In the genomic region with DNA sequence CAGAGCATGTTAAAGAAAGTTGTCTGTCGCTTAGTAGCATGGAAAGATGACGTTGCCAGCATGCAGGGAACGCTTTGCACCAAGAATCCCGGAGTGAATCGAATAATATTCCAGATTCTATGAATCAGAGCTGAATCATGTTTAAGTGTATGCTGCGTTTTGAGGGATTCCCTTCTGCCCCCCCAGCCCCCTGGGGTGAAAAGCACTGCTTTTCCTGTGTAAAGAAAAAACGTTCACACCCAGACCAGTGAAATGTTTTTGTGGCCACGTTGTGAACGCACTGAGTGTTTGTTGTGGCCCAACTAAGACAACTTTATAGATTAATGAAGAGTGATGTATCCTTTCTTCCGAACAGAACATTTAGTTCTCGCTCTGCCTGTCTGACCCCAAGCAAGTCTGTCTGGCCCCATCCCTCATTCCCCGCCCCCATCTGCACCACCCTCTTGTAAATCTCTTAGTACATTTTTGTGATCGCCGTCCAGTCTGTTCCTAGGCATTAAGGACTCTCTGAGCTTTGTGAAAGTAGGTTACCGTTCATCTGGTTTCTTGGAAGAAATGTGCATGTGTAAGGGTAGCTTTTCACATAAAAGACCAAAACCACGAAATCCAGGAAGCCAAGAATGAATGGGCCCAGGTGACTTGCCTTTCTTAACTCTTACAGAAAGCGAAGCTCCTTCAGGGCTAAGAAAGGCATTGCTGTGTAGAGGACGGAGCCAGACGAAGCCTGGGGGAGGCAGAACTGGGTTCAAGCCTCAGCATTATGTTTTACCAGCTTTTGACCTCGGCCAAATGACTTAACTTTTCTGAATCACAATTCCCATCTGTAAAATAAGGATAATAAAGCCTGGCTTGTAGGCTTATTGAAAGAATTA, we compare ENCODE assay signal across 9 cellular contexts.
DNase-seq lines count a peak whose midpoint lies in the region; ATAC-seq, FAIRE-seq and TF ChIP-seq lines count a peak whose summit lies in the region.
"Had no signal": no experiment of that assay in that cellular context is flagged by ENCODE, and none has a peak within 500 bp of the region (broad histone marks: within the 10 kb centered on the region; RNA-seq: fewer than 3 reads in every experiment).

No MANE protein-coding gene starts in this region.

- H2BK15ac ChIP-seq in IMR-90 (ENCODE audit: low read depth, low read length) = no peak overlapping the region

- RAD21 ChIA-PET in GM12878 (lab: Charles Lee; ENCODE audit: unreplicated experiment) = interaction anchor here (1.0 kb wide), 1 partner anchor 19 kb away, joined by 3 read pairs; no protein-coding TSS in a partner anchor

- H3K18ac ChIP-seq in IMR-90 (ENCODE audit: low read depth, low read length) = 0 out of 2 replicates have a peak overlapping the region, but pooled peaks have one; percentile 11

- 0 out of 2 replicates have a peak overlapping the region, but pooled peaks have one; percentile 3 for H3K14ac ChIP-seq in IMR-90 (replicated peaks; ENCODE audit: low read depth, low read length)

- H3K27ac ChIP-seq in ACC112 (ENCODE audit: low read depth, low read length) (peak overlapping the region; percentile 49), IMR-90 (ENCODE audit: insufficient read depth, low read length) (no peak overlapping the region), GM12878 (ENCODE audit: control insufficient read depth, insufficient read depth) (no peak overlapping the region)

- peak overlapping the region; percentile 28 for H3K4me3 Mint-ChIP-seq in natural killer cell treated with Interleukin-12 subunit alpha and Interleukin-12 subunit beta and Interleukin-15 and Interleukin-18, amount 100 ng/mL, for 72 hours
- no peak overlapping the region for H3K4me3 Mint-ChIP-seq in stimulated activated memory B cell treated with anti-CD40 and anti-IgM and Interleukin-4, amounts not matched to agents 10 μg/mL and 1 μg/mL and 100 μg/mL, for 72 hours

- peak; percentile 57 for FAIRE-seq in GM12878 (lab: Jason Lieb, UNC)
- no peak for FAIRE-seq in GM19239 (lab: Jason Lieb, UNC)

- H3K9ac ChIP-seq in IMR-90 (ENCODE audit: low read depth, low read length) (no peak overlapping the region), GM12878 (ENCODE audit: control insufficient read depth, insufficient read depth, low read length) (no peak overlapping the region)

- POLR2A ChIA-PET in IMR-90 (lab: Charles Lee; ENCODE audit: unreplicated experiment) (no interaction called here), GM12878 (lab: Charles Lee) (interaction anchor here (1.5 kb wide), 1 partner anchor 13 kb away, joined by 4 read pairs; no protein-coding TSS in a partner anchor)

- H3K4me3 ChIP-seq in ACC112 (ENCODE audit: low read depth, low read length) (no peak overlapping the region), IMR-90 (ENCODE audit: insufficient read depth, low read depth, low read length) (no peak overlapping the region), GM12878 (no peak overlapping the region)

- TF ChIP-seq POLR2A in IMR-90 (IDR thresholded peaks at IDR 0.05; ENCODE audit: low read depth, low read length) = no peak
- TF ChIP-seq POLR2A in GM12878 (IDR thresholded peaks at IDR 0.05; ENCODE audit: low read depth, low read length) = no peak

- peaks cover 51 to 97% of the 10 kb centered on the region in 2 experiments for H3K79me1 ChIP-seq in IMR-90 (ENCODE audit: low read depth in 1 of 2, low read length in 2 of 2)

- H3K36me3 Mint-ChIP-seq in natural killer cell treated with Interleukin-12 subunit alpha and Interleukin-12 subunit beta and Interleukin-15 and Interleukin-18, amount 100 ng/mL, for 72 hours = no peaks in the 10 kb centered on the region
- H3K36me3 Mint-ChIP-seq in stimulated activated memory B cell treated with anti-CD40 and anti-IgM and Interleukin-4, amounts not matched to agents 10 μg/mL and 1 μg/mL and 100 μg/mL, for 72 hours = no peaks in the 10 kb centered on the region

- ATAC-seq in IMR-90 (ENCODE audit: low read depth) (peak; percentile 62), GM12878 (no peak)
- peak; percentile 76 to 83 for ATAC-seq in natural killer cell treated with Interleukin-12 subunit alpha and Interleukin-12 subunit beta and Interleukin-15 and Interleukin-18, amount 100 ng/mL, for 72 hours
- ATAC-seq in stimulated activated memory B cell treated with anti-CD40 and anti-IgM and Interleukin-4, amounts not matched to agents 10 μg/mL and 1 μg/mL and 100 μg/mL, for 72 hours = no peak

- intact Hi-C loops in IMR-90 (cut with micrococcal nuclease) = loop anchor here (2.0 kb wide), 1 partner anchor 17 kb away; no protein-coding TSS in a partner anchor
- intact Hi-C loops in GM12878 (cut with micrococcal nuclease; ENCODE audit: unreplicated experiment) = no loop called here

- dilution Hi-C loops in IMR-90 (cut with HindIII; ENCODE audit: low sequenced_read_pairs, unreplicated experiment) = no loop called here

- peaks cover 84% of the 10 kb centered on the region for H4K20me1 ChIP-seq in IMR-90 (ENCODE audit: insufficient read depth, low read length)
- H4K20me1 ChIP-seq in GM12878 (ENCODE audit: control insufficient read depth, insufficient read depth) = no peaks in the 10 kb centered on the region

- peaks cover 44% of the 10 kb centered on the region for H3K9me1 ChIP-seq in IMR-90 (ENCODE audit: insufficient read depth, low read length)

- no peak overlapping the region for H4K91ac ChIP-seq in IMR-90 (ENCODE audit: insufficient read depth, low read depth, low read length)

- TF ChIP-seq CTCF in IMR-90 (conservative IDR thresholded peaks at IDR 0.05; ENCODE audit: low read depth, low read length) (no peak), GM12878 (IDR thresholded peaks at IDR 0.05 in 2 of 3, conservative IDR thresholded peaks at IDR 0.05 in 1 of 3; ENCODE audit: control insufficient read depth in 2 of 3, extremely low read depth in 1 of 3, insufficient read depth in 1 of 3, low read depth in 3 of 3, low read length in 3 of 3) (no peak)

- TF ChIP-seq RAD21 in IMR-90 (IDR thresholded peaks at IDR 0.05; ENCODE audit: low read length) (no peak), GM12878 (IDR thresholded peaks at IDR 0.05; ENCODE audit: insufficient read depth, low read depth, low read length) (no peak)

- peak overlapping the region; percentile 12; the same call in 1 of the 2 replicates for H2AK5ac ChIP-seq in IMR-90 (ENCODE audit: low read depth, low read length)

- H3K4me1 Mint-ChIP-seq in natural killer cell treated with Interleukin-12 subunit alpha and Interleukin-12 subunit beta and Interleukin-15 and Interleukin-18, amount 100 ng/mL, for 72 hours (ENCODE audit: low read depth in 2 of 2) = peaks cover 23 to 26% of the 10 kb centered on the region in 2 donors
- H3K4me1 Mint-ChIP-seq in stimulated activated memory B cell treated with anti-CD40 and anti-IgM and Interleukin-4, amounts not matched to agents 10 μg/mL and 1 μg/mL and 100 μg/mL, for 72 hours = peaks cover 18% of the 10 kb centered on the region

- H3K9me3 ChIP-seq in IMR-90 (ENCODE audit: control insufficient read depth, insufficient read depth, low read length) (no peaks in the 10 kb centered on the region), GM12878 (replicated peaks; ENCODE audit: control insufficient read depth, insufficient read depth, low read length) (no peaks in the 10 kb centered on the region)

- H2BK120ac ChIP-seq in IMR-90 (ENCODE audit: low read depth, low read length) = no peak overlapping the region

- no peaks in the 10 kb centered on the region for H3K27me3 ChIP-seq in ACC112 (ENCODE audit: insufficient read depth, low read length)
- H3K27me3 ChIP-seq in IMR-90 (ENCODE audit: control insufficient read depth, insufficient read depth, low read length) = no peaks in the 10 kb centered on the region
- H3K27me3 ChIP-seq in GM12878 (replicated peaks in 1 of 2; ENCODE audit: control insufficient read depth in 2 of 2, insufficient read depth in 2 of 2, low read length in 1 of 2) = no peaks in the 10 kb centered on the region

- no peaks in the 10 kb centered on the region for H3K9me3 Mint-ChIP-seq in natural killer cell treated with Interleukin-12 subunit alpha and Interleukin-12 subunit beta and Interleukin-15 and Interleukin-18, amount 100 ng/mL, for 72 hours
- no peaks in the 10 kb centered on the region for H3K9me3 Mint-ChIP-seq in stimulated activated memory B cell treated with anti-CD40 and anti-IgM and Interleukin-4, amounts not matched to agents 10 μg/mL and 1 μg/mL and 100 μg/mL, for 72 hours

- no peak overlapping the region for H3K56ac ChIP-seq in IMR-90 (ENCODE audit: extremely low read depth, insufficient read depth, low read length)

- H3K27me3 Mint-ChIP-seq in natural killer cell treated with Interleukin-12 subunit alpha and Interleukin-12 subunit beta and Interleukin-15 and Interleukin-18, amount 100 ng/mL, for 72 hours = peaks cover 51 to 82% of the 10 kb centered on the region in 2 donors
- no peaks in the 10 kb centered on the region for H3K27me3 Mint-ChIP-seq in stimulated activated memory B cell treated with anti-CD40 and anti-IgM and Interleukin-4, amounts not matched to agents 10 μg/mL and 1 μg/mL and 100 μg/mL, for 72 hours

- peak overlapping the region in 1 of 2 experiments; percentile 2; a peak in 1 of 4 replicates for H4K8ac ChIP-seq in IMR-90 (ENCODE audit: low read depth in 2 of 2, low read length in 2 of 2)

- H3K79me2 ChIP-seq in ACC112 (ENCODE audit: control insufficient read depth, insufficient read depth, low read length, unreplicated experiment) = peaks cover 7% of the 10 kb centered on the region
- H3K79me2 ChIP-seq in GM12878 (ENCODE audit: control insufficient read depth, insufficient read depth, low read length) = no peaks in the 10 kb centered on the region

- SMC1A ChIA-PET in GM12878 (lab: Charles Lee; ENCODE audit: uncharacterized antibody, unreplicated experiment) = interaction anchor here (0.8 to 1.6 kb wide), 4 partner anchors 11 to 105 kb away, joined by 3 to 4 read pairs (median 4); no protein-coding TSS in a partner anchor

- H2BK5ac ChIP-seq in IMR-90 (ENCODE audit: low read depth, low read length, poor library complexity, severe bottlenecking) = no peak overlapping the region

- CTCF ChIA-PET in IMR-90 (lab: Yijun Ruan, JAX) = interaction anchor here (1.0 to 1.4 kb wide), 2 partner anchors 17 to 105 kb away, joined by 4 to 5 read pairs; no protein-coding TSS in a partner anchor
- CTCF ChIA-PET in GM12878 (lab: Yijun Ruan, JAX) = interaction anchor here (1.5 to 2.0 kb wide), 2 partner anchors 27 to 106 kb away, joined by 4 to 5 read pairs; no protein-coding TSS in a partner anchor

- H3K4me1 ChIP-seq in ACC112 (ENCODE audit: control insufficient read depth, insufficient read depth, low read length, unreplicated experiment) (peaks cover 51% of the 10 kb centered on the region), IMR-90 (ENCODE audit: control insufficient read depth, insufficient read depth, low read length) (peaks cover 32% of the 10 kb centered on the region), GM12878 (ENCODE audit: control insufficient read depth, insufficient read depth, low read length) (peaks cover 14% of the 10 kb centered on the region)

- H3K36me3 ChIP-seq in ACC112 (ENCODE audit: insufficient read depth, low read length) = no peaks in the 10 kb centered on the region
- 0 out of 2 replicates have a peak, but pooled peaks cover 4% of the 10 kb centered on the region for H3K36me3 ChIP-seq in IMR-90 (ENCODE audit: control insufficient read depth, insufficient read depth, low read length)
- no peaks in the 10 kb centered on the region for H3K36me3 ChIP-seq in GM12878 (ENCODE audit: control insufficient read depth in 2 of 2, insufficient read depth in 2 of 2, low read length in 1 of 2)

- peak overlapping the region; percentile 30 for H2AK9ac ChIP-seq in IMR-90 (replicated peaks; ENCODE audit: low read depth, low read length, poor library complexity)

- no CpG with 5 or more reads among the region's 20 CpGs for WGBS in IMR-90 (ENCODE audit: extremely low coverage in 2 of 2, insufficient read length in 1 of 2), 2 experiments
- 83% methylated on average over 20 of the region's 20 CpGs for WGBS in GM12878 (ENCODE audit: insufficient coverage, insufficient replicate concordance, low lambda C conversion rate, missing lambda C conversion rate)

- BruUV-seq in IMR-90 (replicated peaks; lab: Mats Ljungman, UMichigan) = no TSS peak
- no TSS peak for BruUV-seq in GM12878 (replicated peaks; lab: Mats Ljungman, UMichigan)

- DNase-seq in IMR-90 = peak; percentile 85
- no peak for DNase-seq in GM12878 (ENCODE audit: low read depth, low spot score)
- peak; percentile 61 for DNase-seq in natural killer cell treated with Interleukin-12 subunit alpha and Interleukin-12 subunit beta and Interleukin-15 and Interleukin-18, amount 100 ng/mL, for 72 hours (ENCODE audit: low spot score)
- no peak for DNase-seq in HuH-7.5 (ENCODE audit: low spot score)
- no peak for DNase-seq in GM19239 (ENCODE audit: insufficient read length, low spot score)
- DNase-seq in iPS-NIHi7 (ENCODE audit: extremely low spot score) = no peak
- DNase-seq: mesendoderm had no signal

- no peak overlapping the region for H2BK20ac ChIP-seq in IMR-90 (ENCODE audit: low read depth, low read length)

- H3K4me2 ChIP-seq in IMR-90 (ENCODE audit: low read depth, low read length) = peak overlapping the region; percentile 18; the same call in 1 of the 2 replicates
- H3K4me2 ChIP-seq in GM12878 (ENCODE audit: control insufficient read depth, insufficient read depth) = no peak overlapping the region

- TF ChIP-seq EP300 in GM12878 (IDR thresholded peaks at IDR 0.05; ENCODE audit: borderline replicate concordance in 1 of 2, control insufficient read depth in 1 of 2, low read depth in 2 of 2, low read length in 2 of 2) = no peak

- H3K27ac Mint-ChIP-seq in natural killer cell treated with Interleukin-12 subunit alpha and Interleukin-12 subunit beta and Interleukin-15 and Interleukin-18, amount 100 ng/mL, for 72 hours = peak overlapping the region in 1 of 2 donors; percentile 22
- no peak overlapping the region for H3K27ac Mint-ChIP-seq in stimulated activated memory B cell treated with anti-CD40 and anti-IgM and Interleukin-4, amounts not matched to agents 10 μg/mL and 1 μg/mL and 100 μg/mL, for 72 hours

- in situ Hi-C loops in IMR-90 (cut with MboI; ENCODE audit: low sequenced_read_pairs) = no loop called here
- in situ Hi-C loops in GM12878 (cut with MboI) = no loop called here

- H2AFZ ChIP-seq in ACC112 (ENCODE audit: low read length, unreplicated experiment) = no peak overlapping the region
- H2AFZ ChIP-seq in IMR-90 (replicated peaks; ENCODE audit: low read length, poor library complexity) = no peak overlapping the region
- H2AFZ ChIP-seq in GM12878 (ENCODE audit: control insufficient read depth, low read depth, low read length) = no peak overlapping the region

- no peak overlapping the region for H4K5ac ChIP-seq in IMR-90 (ENCODE audit: low read depth, low read length)

- H3K4ac ChIP-seq in IMR-90 (ENCODE audit: low read depth, low read length) = no peak overlapping the region; the same call in 1 of the 2 replicates

- H3K23ac ChIP-seq in IMR-90 (ENCODE audit: low read depth, low read length) = no peak overlapping the region

Comparison
In these comparisons a context has a peak if more than half of its experiments do, and no peak if none do; other contexts are left out.
1. ATAC-seq: peak in IMR-90 (single experiment) and natural killer cell treated with Interleukin-12 subunit alpha and Interleukin-12 subunit beta and Interleukin-15 and Interleukin-18, amount 100 ng/mL, for 72 hours (2 of 2); none in GM12878 (single experiment) and stimulated activated memory B cell treated with anti-CD40 and anti-IgM and Interleukin-4, amounts not matched to agents 10 μg/mL and 1 μg/mL and 100 μg/mL, for 72 hours (single experiment).
2. DNase-seq: peak in IMR-90 (single experiment) and natural killer cell treated with Interleukin-12 subunit alpha and Interleukin-12 subunit beta and Interleukin-15 and Interleukin-18, amount 100 ng/mL, for 72 hours (single experiment); none in GM12878 (single experiment), HuH-7.5 (single experiment), GM19239 (single experiment) and iPS-NIHi7 (single experiment).